ENCODE assay signal across 13 cellular contexts in genomic region chr16:28875134-28876015, GRCh38. TPM values are rescaled to one million over a fixed set of nuclear protein-coding genes. Genes with fewer than 3 reads are reported as not detected.
A peak's percentile ranks its signal among the peaks of the same experiment; 100 is the strongest.
DNase-seq lines count a peak whose midpoint lies in the region; TF ChIP-seq lines count a peak whose summit lies in the region.
"Had no signal": no experiment of that assay in that cellular context is flagged by ENCODE, and none has a peak within 500 bp of the region (broad histone marks: within the 10 kb centered on the region; RNA-seq: fewer than 3 reads in every experiment).

No MANE protein-coding gene starts in this region.

- peaks cover 3% of the 10 kb centered on the region for H3K27me3 ChIP-seq in H7 (ENCODE audit: control insufficient read depth, insufficient read depth, low read length)
- no peaks in the 10 kb centered on the region for H3K27me3 ChIP-seq in osteoblast (ENCODE audit: insufficient read depth, low read length)
- H3K27me3 ChIP-seq: body of pancreas had no signal

- H3K9me2 ChIP-seq in OCI-LY7 (ENCODE audit: insufficient read depth, low read length) = no peaks in the 10 kb centered on the region

- intact Hi-C loops in OCI-LY7 (cut with micrococcal nuclease; ENCODE audit: unreplicated experiment) = loop anchor here (10.0 kb wide), 1 partner anchor 1879 kb away; no protein-coding TSS in a partner anchor

- H4K20me1 ChIP-seq in OCI-LY7 (ENCODE audit: insufficient read depth, low read length) (no peaks in the 10 kb centered on the region), osteoblast (ENCODE audit: insufficient read depth, low read length) (peaks cover 9% of the 10 kb centered on the region)

- H3K4me1 ChIP-seq in OCI-LY7 (ENCODE audit: insufficient read depth, low read length, poor library complexity, severe bottlenecking) (peaks cover 23% of the 10 kb centered on the region), osteoblast (ENCODE audit: insufficient read depth, low read length) (peaks cover 9% of the 10 kb centered on the region)

- H3K79me2 ChIP-seq in OCI-LY7 (ENCODE audit: insufficient read depth, low read depth, low read length) (peaks cover 6% of the 10 kb centered on the region; the same call in 1 of the 2 replicates), osteoblast (ENCODE audit: insufficient read depth, low read length) (no peaks in the 10 kb centered on the region)

- no peak overlapping the region for H3K4me2 ChIP-seq in OCI-LY7 (ENCODE audit: low read length)
- no peak overlapping the region for H3K4me2 ChIP-seq in osteoblast (ENCODE audit: insufficient read depth, low read length)

- peak; percentile 64 for DNase-seq in H7
- DNase-seq in OCI-LY7 (ENCODE audit: low spot score) = no peak
- peak; percentile 76 for DNase-seq in osteoblast (ENCODE audit: insufficient read length, low spot score, missing footprints)
- no peak for DNase-seq in NCI-H510A (lab: John Stamatoyannopoulos, UW)
- no peak for DNase-seq in NCI-H510A treated with DMSO at 0.1 percent for 48 hours (lab: John Stamatoyannopoulos, UW)
- DNase-seq: activated naive CD4-positive, alpha-beta T cell treated with anti-CD3 and anti-CD28 coated beads, Interleukin-2, amount 10 ng/mL, durations not matched to agents 7 days and 5 days; body of pancreas; CD4-positive, alpha-beta T cell; NCI-H1092; NCI-H2171 treated with DMSO at 0.1 percent for 48 hours; small intestine had no signal

- TF ChIP-seq CTCF in OCI-LY7 (conservative IDR thresholded peaks at IDR 0.05; ENCODE audit: low read length) (peak; percentile 55), osteoblast (IDR thresholded peaks at IDR 0.05; ENCODE audit: extremely low read depth, low read depth, low read length) (no peak)

- POLR2A ChIA-PET in OCI-LY7 (lab: Charles Lee) = interaction anchor here (0.6 to 1.2 kb wide), 2 partner anchors 69 to 1137 kb away, joined by 3 read pairs; no protein-coding TSS in a partner anchor

- H2AFZ ChIP-seq in OCI-LY7 (ENCODE audit: low read length) = no peak overlapping the region
- H2AFZ ChIP-seq in osteoblast (ENCODE audit: low read length) = no peak overlapping the region

- H3K27ac ChIP-seq in OCI-LY7 (ENCODE audit: low read depth, low read length, poor library complexity, severe bottlenecking) (no peak overlapping the region), osteoblast (ENCODE audit: low read depth, low read length) (no peak overlapping the region)
- H3K27ac ChIP-seq: body of pancreas, VCaP had no signal

- CTCF ChIA-PET in OCI-LY7 (lab: Charles Lee; ENCODE audit: unreplicated experiment) = interaction anchor here (0.6 kb wide), 1 partner anchor 44 kb away, joined by 3 read pairs; no protein-coding TSS in a partner anchor

- H3K4me3 ChIP-seq in H7 (ENCODE audit: insufficient read depth, low read depth, low read length) (no peak overlapping the region), OCI-LY7 (ENCODE audit: low read depth, low read length, poor library complexity, severe bottlenecking) (no peak overlapping the region), osteoblast (ENCODE audit: insufficient read depth, low read length) (no peak overlapping the region)
- H3K4me3 ChIP-seq: body of pancreas, lung had no signal

- no TSS peak for BruUV-seq in OCI-LY7 (replicated peaks; lab: Mats Ljungman, UMichigan)

- H3K36me3 ChIP-seq in H7 (replicated peaks; ENCODE audit: control insufficient read depth, insufficient read depth, low read length) = peaks cover 7% of the 10 kb centered on the region
- peaks cover 38% of the 10 kb centered on the region for H3K36me3 ChIP-seq in OCI-LY7 (ENCODE audit: insufficient read depth, low read length)
- H3K36me3 ChIP-seq in osteoblast (ENCODE audit: insufficient read depth, low read length) = peaks cover 31% of the 10 kb centered on the region

- H3K9me3 ChIP-seq in OCI-LY7 (ENCODE audit: low read length) = no peaks in the 10 kb centered on the region
- H3K9me3 ChIP-seq in osteoblast (ENCODE audit: low read depth, low read length) = no peaks in the 10 kb centered on the region
- H3K9me3 ChIP-seq: body of pancreas had no signal

RNA-seq across cellular contexts. Expression of gene ATP2A1, which starts 2.9 kb away (rescaled TPM):
- total RNA-seq in H7 (2014; rRNA removed; shearing (Covaris generic)) = 0.10 and 1.0 TPM in 2 replicates
- total RNA-seq in OCI-LY7 (2014; rRNA removed; shearing (Covaris generic)) = 1.0 and 5.0 TPM in 2 replicates
- total RNA-seq in OCI-LY7 (2022) (4.4 and 5.0 TPM in 2 replicates), osteoblast (0.29 and 0.36 TPM in 2 replicates)
- total RNA-seq: body of pancreas had no signal

RNA-seq across cellular contexts. Expression of gene SH2B1, which starts 11.7 kb away (rescaled TPM):
- 38.9 and 40.0 TPM in 2 replicates for total RNA-seq in H7 (2014; rRNA removed; shearing (Covaris generic))
- 29.8 and 59.8 TPM in 2 replicates for total RNA-seq in OCI-LY7 (2014; rRNA removed; shearing (Covaris generic))
- total RNA-seq in OCI-LY7 (2022) (76.5 and 92.9 TPM in 2 replicates), osteoblast (14.8 and 17.1 TPM in 2 replicates)

RNA-seq across cellular contexts. Expression of gene TUFM, which starts 29.2 kb away (rescaled TPM):
- 299 and 301 TPM in 2 replicates for total RNA-seq in H7 (2014; rRNA removed; shearing (Covaris generic))
- total RNA-seq in OCI-LY7 (2014; rRNA removed; shearing (Covaris generic)) = 160 and 184 TPM in 2 replicates
- total RNA-seq in OCI-LY7 (2022) (176 and 211 TPM in 2 replicates), osteoblast (89.9 and 101 TPM in 2 replicates)

RNA-seq across cellular contexts. Expression of gene RABEP2, which starts 49.7 kb away (rescaled TPM):
- 13.3 and 17.3 TPM in 2 replicates for total RNA-seq in H7 (2014; rRNA removed; shearing (Covaris generic))
- 84.8 and 118 TPM in 2 replicates for total RNA-seq in OCI-LY7 (2014; rRNA removed; shearing (Covaris generic))
- total RNA-seq in OCI-LY7 (2022) (84.2 and 87.2 TPM in 2 replicates), osteoblast (27.4 and 31.5 TPM in 2 replicates)

RNA-seq across cellular contexts. Expression of gene ATXN2L, which starts 52.6 kb away (rescaled TPM):
- total RNA-seq in H7 (2014; rRNA removed; shearing (Covaris generic)) = 77.9 and 88.4 TPM in 2 replicates
- total RNA-seq in OCI-LY7 (2014; rRNA removed; shearing (Covaris generic)) = 108 and 109 TPM in 2 replicates
- total RNA-seq in OCI-LY7 (2022) (451 and 487 TPM in 2 replicates), osteoblast (54.5 and 62.6 TPM in 2 replicates)

Comparison
In these comparisons a context has a peak if more than half of its experiments do, and no peak if none do; other contexts are left out.
1. DNase-seq: peak in H7 (single experiment) and osteoblast (single experiment); none in OCI-LY7 (single experiment), NCI-H510A (single experiment) and NCI-H510A treated with DMSO at 0.1 percent for 48 hours (single experiment).